17 cellular contexts compared by ENCODE assay signal in genomic region chr22:28139993-28140392, GRCh38.
DNase-seq lines count a peak whose midpoint lies in the region; ATAC-seq and TF ChIP-seq lines count a peak whose summit lies in the region.
"Had no signal": no experiment of that assay in that cellular context is flagged by ENCODE, and none has a peak within 500 bp of the region (broad histone marks: within the 10 kb centered on the region; RNA-seq: fewer than 3 reads in every experiment).

No MANE protein-coding gene starts in this region.

- H3K9me3 ChIP-seq in SK-N-MC (ENCODE audit: low read depth, low read length): no peaks in the 10 kb centered on the region
- H3K9me3 ChIP-seq in body of pancreas: peaks cover 0 to 9% (median 0%) of the 10 kb centered on the region in 3 donors
- H3K9me3 ChIP-seq: Caco-2 had no signal

- H3K27me3 ChIP-seq in body of pancreas: no peaks in the 10 kb centered on the region

- TF ChIP-seq POLR2A in body of pancreas (IDR thresholded peaks at IDR 0.05): no peak

- H3K36me3 Mint-ChIP-seq in progenitor cell of endocrine pancreas (ENCODE audit: insufficient read depth): no peaks in the 10 kb centered on the region
- H3K36me3 Mint-ChIP-seq: naive B cell had no signal

- H3K36me3 ChIP-seq in SK-N-MC (ENCODE audit: insufficient read depth, low read length): no peaks in the 10 kb centered on the region; the same call in 1 of the 2 replicates
- H3K36me3 ChIP-seq in body of pancreas (replicated peaks in 1 of 2; ENCODE audit: insufficient read depth in 1 of 2, low read depth in 2 of 2): no peaks in the 10 kb centered on the region

- 74 to 80% methylated on average over 2 of the region's 2 CpGs for WGBS in body of pancreas, 2 donors

- TF ChIP-seq CTCF in fibroblast of the aortic adventitia (IDR thresholded peaks at IDR 0.05; ENCODE audit: insufficient read depth, low read length): no peak
- TF ChIP-seq CTCF in progenitor cell of endocrine pancreas (IDR thresholded peaks at IDR 0.05; ENCODE audit: unreplicated experiment): no peak
- no peak for TF ChIP-seq CTCF in body of pancreas (IDR thresholded peaks at IDR 0.05)

- H3K27ac Mint-ChIP-seq in progenitor cell of endocrine pancreas: no peak overlapping the region
- H3K27ac Mint-ChIP-seq: activated CD8-positive, alpha-beta T cell treated with anti-CD3 and anti-CD28 coated beads for 36 hours; IgD-negative memory B cell; naive B cell; T-helper 17 cell had no signal

- peak overlapping the region; percentile 62 for H3K27ac ChIP-seq in SK-N-MC
- H3K27ac ChIP-seq in body of pancreas: no peak overlapping the region

- no peak for ATAC-seq in body of pancreas
- ATAC-seq: activated CD8-positive, alpha-beta T cell treated with anti-CD3 and anti-CD28 coated beads for 36 hours; T-helper 17 cell had no signal

- peaks cover 21% of the 10 kb centered on the region for H3K4me1 Mint-ChIP-seq in progenitor cell of endocrine pancreas (ENCODE audit: low read depth)
- H3K4me1 Mint-ChIP-seq: IgD-negative memory B cell, naive B cell had no signal

- intact Hi-C loops in body of pancreas (cut with DNase I): no loop called here

- no peaks in the 10 kb centered on the region for H3K27me3 Mint-ChIP-seq in progenitor cell of endocrine pancreas
- H3K27me3 Mint-ChIP-seq: IgD-negative memory B cell had no signal

- DNase-seq in EH (ENCODE audit: low read depth) (peak; percentile 92), SK-N-MC (ENCODE audit: low read depth, low spot score) (no peak), fibroblast of the aortic adventitia (ENCODE audit: low read depth) (peak; percentile 88), retina (peak; percentile 47), progenitor cell of endocrine pancreas (ENCODE audit: low spot score, unreplicated experiment) (no peak), body of pancreas (no peak), NCI-H2081 (lab: John Stamatoyannopoulos, UW) (no peak), NCI-H2107 (lab: John Stamatoyannopoulos, UW) (no peak)
- DNase-seq: activated CD8-positive, alpha-beta T cell treated with anti-CD3 and anti-CD28 coated beads for 36 hours; activated naive CD4-positive, alpha-beta T cell; Caco-2; effector CD4-positive, alpha-beta T cell; naive B cell; NCI-H187; stimulated activated CD4-positive, alpha-beta T cell treated with anti-CD3 and anti-CD28 coated beads, Interleukin-12 subunit alpha, Interleukin-12 subunit beta, amount 100 ng/mL, for 4 hours; T-helper 17 cell had no signal

- H3K4me1 ChIP-seq in body of pancreas: peaks cover 7% of the 10 kb centered on the region

- H3K4me3 ChIP-seq in SK-N-MC (no peak overlapping the region), fibroblast of the aortic adventitia (ENCODE audit: low read depth, low read length) (no peak overlapping the region), body of pancreas (no peak overlapping the region)

- no peak overlapping the region for H3K4me3 Mint-ChIP-seq in progenitor cell of endocrine pancreas (ENCODE audit: low read depth)
- H3K4me3 Mint-ChIP-seq: activated CD8-positive, alpha-beta T cell treated with anti-CD3 and anti-CD28 coated beads for 36 hours; IgD-negative memory B cell; naive B cell; T-helper 17 cell had no signal

- H3K9me3 Mint-ChIP-seq in progenitor cell of endocrine pancreas (ENCODE audit: low read depth): no peaks in the 10 kb centered on the region
- H3K9me3 Mint-ChIP-seq: activated CD8-positive, alpha-beta T cell treated with anti-CD3 and anti-CD28 coated beads for 36 hours had no signal

- H3K9ac ChIP-seq in SK-N-MC (ENCODE audit: insufficient read length): no peak overlapping the region

Comparison
In these comparisons a context has a peak if more than half of its experiments do, and no peak if none do; other contexts are left out.
1. DNase-seq: peak in EH (single experiment), fibroblast of the aortic adventitia (single experiment) and retina (single experiment); none in SK-N-MC (single experiment), progenitor cell of endocrine pancreas (single experiment), body of pancreas (0 of 4), NCI-H2081 (0 of 2) and NCI-H2107 (single experiment).